ENCODE assay signal across 1 cellular context in the genomic region with DNA sequence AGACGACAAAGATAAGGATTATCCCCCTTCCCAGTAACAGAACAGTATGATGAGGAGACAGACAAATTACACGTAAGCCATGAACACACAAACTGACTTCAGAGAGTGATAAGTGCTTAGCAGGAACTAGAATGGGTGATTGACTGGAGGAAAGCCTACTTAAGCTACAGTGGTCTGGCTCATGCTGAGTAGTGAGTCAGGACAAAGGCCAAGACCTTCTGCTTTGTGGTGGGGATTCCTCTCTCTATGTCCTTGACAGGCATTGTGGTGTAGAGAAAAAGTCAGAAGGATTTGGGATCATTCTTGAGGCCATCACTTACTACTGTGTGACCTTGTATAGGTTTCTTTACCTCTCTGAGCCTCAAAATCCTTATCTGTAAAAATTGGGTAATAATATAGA.
TF ChIP-seq lines count a peak whose summit lies in the region.

No MANE protein-coding gene starts in this region.

TF ChIP-seq in K562, 482 proteins besides CTCF, POLR2A, EP300 and RAD21 (continued from another document and continues in another):
- TF ChIP-seq ZBTB11 (CRISPR knock-in tag; IDR thresholded peaks at IDR 0.05) (no peak), DDX20 (tag; IDR thresholded peaks at IDR 0.05; ENCODE audit: low read depth) (no peak), FOXP1 (CRISPR knock-in tag; IDR thresholded peaks at IDR 0.05) (no peak), GABPA (tag; conservative IDR thresholded peaks at IDR 0.05; ENCODE audit: low read depth) (no peak), RBM39 (optimal IDR thresholded peaks at IDR 0.05; ENCODE audit: low read depth, low read length) (no peak), ZNF41 (CRISPR knock-in tag; conservative IDR thresholded peaks at IDR 0.05) (no peak), IRF2 (CRISPR knock-in tag; IDR thresholded peaks at IDR 0.05) (no peak), ZBTB7A (IDR thresholded peaks at IDR 0.05; ENCODE audit: borderline replicate concordance, control insufficient read depth, low read depth, low read length) (no peak), SMARCA5 (IDR thresholded peaks at IDR 0.05) (peak; percentile 86), NBN (IDR thresholded peaks at IDR 0.05; ENCODE audit: low read depth) (no peak), LCOR (CRISPR knock-in tag; IDR thresholded peaks at IDR 0.05) (no peak), ZEB2 (IDR thresholded peaks at IDR 0.05) (no peak), GATAD2B (IDR thresholded peaks at IDR 0.05; ENCODE audit: borderline replicate concordance) (0 out of 2 replicates have a peak, but pooled peaks have one; percentile 60), KDM1A (IDR thresholded peaks at IDR 0.05) (peak; percentile 85 to 91), EHMT2 (IDR thresholded peaks at IDR 0.05) (peak; percentile 60; the same call in 1 of the 2 replicates), SIRT6 (IDR thresholded peaks at IDR 0.05; ENCODE audit: low read depth, low read length) (no peak), MAFG (tag; conservative IDR thresholded peaks at IDR 0.05) (no peak), MNT (conservative IDR thresholded peaks at IDR 0.05) (no peak; a peak in 1 of 4 replicates), ZNF384 (IDR thresholded peaks at IDR 0.05; ENCODE audit: low read depth, low read length) (no peak), THRA (IDR thresholded peaks at IDR 0.05) (no peak), GTF2E2 (tag; IDR thresholded peaks at IDR 0.05) (no peak), TFAM (CRISPR knock-in tag; conservative IDR thresholded peaks at IDR 0.05) (no peak), ZNF311 (CRISPR knock-in tag; IDR thresholded peaks at IDR 0.05) (no peak), ARID3B (CRISPR knock-in tag; IDR thresholded peaks at IDR 0.05; ENCODE audit: borderline replicate concordance) (no peak), MBD1 (CRISPR knock-in tag; IDR thresholded peaks at IDR 0.05) (no peak), RCOR1 (IDR thresholded peaks at IDR 0.05; ENCODE audit: borderline replicate concordance in 1 of 2, low read depth in 2 of 2, low read length in 2 of 2) (peak in 1 of 2 experiments; percentile 64; a peak in 2 of 4 replicates), ZNF444 (CRISPR knock-in tag; IDR thresholded peaks at IDR 0.05) (no peak), BMI1 (IDR thresholded peaks at IDR 0.05; ENCODE audit: low read length) (no peak)
- TF ChIP-seq, protein P1, sequence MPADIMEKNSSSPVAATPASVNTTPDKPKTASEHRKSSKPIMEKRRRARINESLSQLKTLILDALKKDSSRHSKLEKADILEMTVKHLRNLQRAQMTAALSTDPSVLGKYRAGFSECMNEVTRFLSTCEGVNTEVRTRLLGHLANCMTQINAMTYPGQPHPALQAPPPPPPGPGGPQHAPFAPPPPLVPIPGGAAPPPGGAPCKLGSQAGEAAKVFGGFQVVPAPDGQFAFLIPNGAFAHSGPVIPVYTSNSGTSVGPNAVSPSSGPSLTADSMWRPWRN (IDR thresholded peaks at IDR 0.05; ENCODE audit: low read depth), result no peak
- TF ChIP-seq, protein P2, sequence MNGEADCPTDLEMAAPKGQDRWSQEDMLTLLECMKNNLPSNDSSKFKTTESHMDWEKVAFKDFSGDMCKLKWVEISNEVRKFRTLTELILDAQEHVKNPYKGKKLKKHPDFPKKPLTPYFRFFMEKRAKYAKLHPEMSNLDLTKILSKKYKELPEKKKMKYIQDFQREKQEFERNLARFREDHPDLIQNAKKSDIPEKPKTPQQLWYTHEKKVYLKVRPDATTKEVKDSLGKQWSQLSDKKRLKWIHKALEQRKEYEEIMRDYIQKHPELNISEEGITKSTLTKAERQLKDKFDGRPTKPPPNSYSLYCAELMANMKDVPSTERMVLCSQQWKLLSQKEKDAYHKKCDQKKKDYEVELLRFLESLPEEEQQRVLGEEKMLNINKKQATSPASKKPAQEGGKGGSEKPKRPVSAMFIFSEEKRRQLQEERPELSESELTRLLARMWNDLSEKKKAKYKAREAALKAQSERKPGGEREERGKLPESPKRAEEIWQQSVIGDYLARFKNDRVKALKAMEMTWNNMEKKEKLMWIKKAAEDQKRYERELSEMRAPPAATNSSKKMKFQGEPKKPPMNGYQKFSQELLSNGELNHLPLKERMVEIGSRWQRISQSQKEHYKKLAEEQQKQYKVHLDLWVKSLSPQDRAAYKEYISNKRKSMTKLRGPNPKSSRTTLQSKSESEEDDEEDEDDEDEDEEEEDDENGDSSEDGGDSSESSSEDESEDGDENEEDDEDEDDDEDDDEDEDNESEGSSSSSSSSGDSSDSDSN (IDR thresholded peaks at IDR 0.05; ENCODE audit: borderline replicate concordance in 1 of 2, low read depth in 2 of 2, low read length in 2 of 2), result 0 out of 4 replicates have a peak, but pooled peaks of 1 of the 2 experiments have one; percentile 23
- TF ChIP-seq, protein P3, sequence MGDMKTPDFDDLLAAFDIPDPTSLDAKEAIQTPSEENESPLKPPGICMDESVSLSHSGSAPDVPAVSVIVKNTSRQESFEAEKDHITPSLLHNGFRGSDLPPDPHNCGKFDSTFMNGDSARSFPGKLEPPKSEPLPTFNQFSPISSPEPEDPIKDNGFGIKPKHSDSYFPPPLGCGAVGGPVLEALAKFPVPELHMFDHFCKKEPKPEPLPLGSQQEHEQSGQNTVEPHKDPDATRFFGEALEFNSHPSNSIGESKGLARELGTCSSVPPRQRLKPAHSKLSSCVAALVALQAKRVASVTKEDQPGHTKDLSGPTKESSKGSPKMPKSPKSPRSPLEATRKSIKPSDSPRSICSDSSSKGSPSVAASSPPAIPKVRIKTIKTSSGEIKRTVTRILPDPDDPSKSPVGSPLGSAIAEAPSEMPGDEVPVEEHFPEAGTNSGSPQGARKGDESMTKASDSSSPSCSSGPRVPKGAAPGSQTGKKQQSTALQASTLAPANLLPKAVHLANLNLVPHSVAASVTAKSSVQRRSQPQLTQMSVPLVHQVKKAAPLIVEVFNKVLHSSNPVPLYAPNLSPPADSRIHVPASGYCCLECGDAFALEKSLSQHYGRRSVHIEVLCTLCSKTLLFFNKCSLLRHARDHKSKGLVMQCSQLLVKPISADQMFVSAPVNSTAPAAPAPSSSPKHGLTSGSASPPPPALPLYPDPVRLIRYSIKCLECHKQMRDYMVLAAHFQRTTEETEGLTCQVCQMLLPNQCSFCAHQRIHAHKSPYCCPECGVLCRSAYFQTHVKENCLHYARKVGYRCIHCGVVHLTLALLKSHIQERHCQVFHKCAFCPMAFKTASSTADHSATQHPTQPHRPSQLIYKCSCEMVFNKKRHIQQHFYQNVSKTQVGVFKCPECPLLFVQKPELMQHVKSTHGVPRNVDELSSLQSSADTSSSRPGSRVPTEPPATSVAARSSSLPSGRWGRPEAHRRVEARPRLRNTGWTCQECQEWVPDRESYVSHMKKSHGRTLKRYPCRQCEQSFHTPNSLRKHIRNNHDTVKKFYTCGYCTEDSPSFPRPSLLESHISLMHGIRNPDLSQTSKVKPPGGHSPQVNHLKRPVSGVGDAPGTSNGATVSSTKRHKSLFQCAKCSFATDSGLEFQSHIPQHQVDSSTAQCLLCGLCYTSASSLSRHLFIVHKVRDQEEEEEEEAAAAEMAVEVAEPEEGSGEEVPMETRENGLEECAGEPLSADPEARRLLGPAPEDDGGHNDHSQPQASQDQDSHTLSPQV (IDR thresholded peaks at IDR 0.05), result peak; percentile 80
- TF ChIP-seq, protein P4, sequence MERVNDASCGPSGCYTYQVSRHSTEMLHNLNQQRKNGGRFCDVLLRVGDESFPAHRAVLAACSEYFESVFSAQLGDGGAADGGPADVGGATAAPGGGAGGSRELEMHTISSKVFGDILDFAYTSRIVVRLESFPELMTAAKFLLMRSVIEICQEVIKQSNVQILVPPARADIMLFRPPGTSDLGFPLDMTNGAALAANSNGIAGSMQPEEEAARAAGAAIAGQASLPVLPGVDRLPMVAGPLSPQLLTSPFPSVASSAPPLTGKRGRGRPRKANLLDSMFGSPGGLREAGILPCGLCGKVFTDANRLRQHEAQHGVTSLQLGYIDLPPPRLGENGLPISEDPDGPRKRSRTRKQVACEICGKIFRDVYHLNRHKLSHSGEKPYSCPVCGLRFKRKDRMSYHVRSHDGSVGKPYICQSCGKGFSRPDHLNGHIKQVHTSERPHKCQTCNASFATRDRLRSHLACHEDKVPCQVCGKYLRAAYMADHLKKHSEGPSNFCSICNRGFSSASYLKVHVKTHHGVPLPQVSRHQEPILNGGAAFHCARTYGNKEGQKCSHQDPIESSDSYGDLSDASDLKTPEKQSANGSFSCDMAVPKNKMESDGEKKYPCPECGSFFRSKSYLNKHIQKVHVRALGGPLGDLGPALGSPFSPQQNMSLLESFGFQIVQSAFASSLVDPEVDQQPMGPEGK (CRISPR knock-in tag; IDR thresholded peaks at IDR 0.05; ENCODE audit: borderline replicate concordance), result no peak
- TF ChIP-seq, protein P5, sequence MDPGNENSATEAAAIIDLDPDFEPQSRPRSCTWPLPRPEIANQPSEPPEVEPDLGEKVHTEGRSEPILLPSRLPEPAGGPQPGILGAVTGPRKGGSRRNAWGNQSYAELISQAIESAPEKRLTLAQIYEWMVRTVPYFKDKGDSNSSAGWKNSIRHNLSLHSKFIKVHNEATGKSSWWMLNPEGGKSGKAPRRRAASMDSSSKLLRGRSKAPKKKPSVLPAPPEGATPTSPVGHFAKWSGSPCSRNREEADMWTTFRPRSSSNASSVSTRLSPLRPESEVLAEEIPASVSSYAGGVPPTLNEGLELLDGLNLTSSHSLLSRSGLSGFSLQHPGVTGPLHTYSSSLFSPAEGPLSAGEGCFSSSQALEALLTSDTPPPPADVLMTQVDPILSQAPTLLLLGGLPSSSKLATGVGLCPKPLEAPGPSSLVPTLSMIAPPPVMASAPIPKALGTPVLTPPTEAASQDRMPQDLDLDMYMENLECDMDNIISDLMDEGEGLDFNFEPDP (CRISPR knock-in tag; IDR thresholded peaks at IDR 0.05), result no peak
